In the genomic region with DNA sequence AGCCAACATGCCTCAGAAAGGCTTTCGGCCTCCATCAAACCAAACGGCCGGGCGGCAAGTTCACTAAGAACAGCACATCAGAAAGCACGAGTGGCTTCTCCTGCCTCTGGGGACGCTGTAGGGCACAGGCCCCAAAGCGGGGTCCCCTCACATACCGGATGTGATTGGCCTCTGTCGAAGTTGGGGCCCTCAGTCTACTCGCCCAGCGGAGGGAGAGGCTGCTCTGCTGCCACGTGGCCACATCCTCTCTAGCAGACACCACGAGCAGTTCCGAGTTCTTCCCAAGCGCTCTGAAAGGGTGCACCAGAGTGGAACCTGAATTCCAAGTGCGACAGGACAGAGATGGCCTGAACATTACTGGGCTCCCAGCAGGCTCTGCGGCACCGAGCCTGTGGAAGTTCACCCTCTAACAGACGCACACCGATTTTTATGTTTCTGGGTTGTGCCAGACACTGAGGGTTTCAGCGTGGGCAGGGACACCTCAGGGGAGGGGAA, we compare ENCODE assay signal across 13 cellular contexts. TPM values are rescaled to one million over a fixed set of nuclear protein-coding genes. Genes with fewer than 3 reads are reported as not detected.
DNase-seq lines count a peak whose midpoint lies in the region; ATAC-seq and TF ChIP-seq lines count a peak whose summit lies in the region.
"Had no signal": no experiment of that assay in that cellular context is flagged by ENCODE, and none has a peak within 500 bp of the region (broad histone marks: within the 10 kb centered on the region; RNA-seq: fewer than 3 reads in every experiment).

No MANE protein-coding gene starts in this region.

- TF ChIP-seq POLR2A in IMR-90 (IDR thresholded peaks at IDR 0.05; ENCODE audit: low read depth, low read length): no peak

- no peak overlapping the region for H3K4ac ChIP-seq in IMR-90 (ENCODE audit: low read depth, low read length)

- H4K5ac ChIP-seq in IMR-90 (ENCODE audit: low read depth, low read length): no peak overlapping the region

- no peaks in the 10 kb centered on the region for H3K9me3 Mint-ChIP-seq in CD4-positive, CD25-positive, alpha-beta regulatory T cell
- no peaks in the 10 kb centered on the region for H3K9me3 Mint-ChIP-seq in central memory CD8-positive, alpha-beta T cell
- no peaks in the 10 kb centered on the region for H3K9me3 Mint-ChIP-seq in natural killer cell treated with Interleukin-12 subunit alpha and Interleukin-12 subunit beta and Interleukin-15 and Interleukin-18, amount 100 ng/mL, for 72 hours
- H3K9me3 Mint-ChIP-seq: naive thymus-derived CD8-positive, alpha-beta T cell had no signal

- H3K27ac ChIP-seq in CD4-positive, CD25-positive, alpha-beta regulatory T cell (ENCODE audit: insufficient read depth, low read length, poor library complexity, severe bottlenecking): no peak overlapping the region
- H3K27ac ChIP-seq in IMR-90 (ENCODE audit: insufficient read depth, low read length): no peak overlapping the region
- H3K27ac ChIP-seq in PC-9: no peak overlapping the region
- H3K27ac ChIP-seq: C4-2B had no signal

- no peak overlapping the region for H3K4me2 ChIP-seq in IMR-90 (ENCODE audit: low read depth, low read length)
- no peak overlapping the region for H3K4me2 ChIP-seq in PC-9

- BruUV-seq in IMR-90 (replicated peaks; lab: Mats Ljungman, UMichigan): no TSS peak
- BruUV-seq in PC-9 (replicated peaks; lab: Mats Ljungman, UMichigan): no TSS peak

- no peak overlapping the region for H2BK20ac ChIP-seq in IMR-90 (ENCODE audit: low read depth, low read length)

- no peak overlapping the region for H3K23ac ChIP-seq in IMR-90 (ENCODE audit: low read depth, low read length)

- H2AFZ ChIP-seq in IMR-90 (replicated peaks; ENCODE audit: low read length, poor library complexity) (no peak overlapping the region), PC-9 (no peak overlapping the region)

- H4K91ac ChIP-seq in IMR-90 (ENCODE audit: insufficient read depth, low read depth, low read length): no peak overlapping the region

- H3K27me3 ChIP-seq in CD4-positive, CD25-positive, alpha-beta regulatory T cell (ENCODE audit: control insufficient read depth, insufficient read depth, low read length): no peaks in the 10 kb centered on the region
- H3K27me3 ChIP-seq in IMR-90 (ENCODE audit: control insufficient read depth, insufficient read depth, low read length) (no peaks in the 10 kb centered on the region), PC-9 (ENCODE audit: insufficient read depth, low read depth) (no peaks in the 10 kb centered on the region)

- H3K18ac ChIP-seq in IMR-90 (ENCODE audit: low read depth, low read length): no peak overlapping the region

- no peak overlapping the region for H3K4me3 ChIP-seq in CD4-positive, CD25-positive, alpha-beta regulatory T cell (ENCODE audit: low read depth, low read length)
- H3K4me3 ChIP-seq in IMR-90 (ENCODE audit: insufficient read depth, low read depth, low read length) (no peak overlapping the region), PC-9 (no peak overlapping the region)

- intact Hi-C loops in IMR-90 (cut with micrococcal nuclease) (no loop called here), PC-9 (cut with micrococcal nuclease; ENCODE audit: unreplicated experiment) (no loop called here)

- no peak for TF ChIP-seq RAD21 in IMR-90 (IDR thresholded peaks at IDR 0.05; ENCODE audit: low read length)

- H3K9me3 ChIP-seq in CD4-positive, CD25-positive, alpha-beta regulatory T cell (ENCODE audit: control insufficient read depth in 2 of 2, low read length in 2 of 2): no peaks in the 10 kb centered on the region
- no peaks in the 10 kb centered on the region for H3K9me3 ChIP-seq in IMR-90 (ENCODE audit: control insufficient read depth, insufficient read depth, low read length)
- no peaks in the 10 kb centered on the region for H3K9me3 ChIP-seq in PC-9 (ENCODE audit: insufficient read depth, low read depth)

- peaks cover 33% of the 10 kb centered on the region for H4K20me1 ChIP-seq in IMR-90 (ENCODE audit: insufficient read depth, low read length)
- H4K20me1 ChIP-seq in PC-9 (ENCODE audit: insufficient read depth): peaks cover 4% of the 10 kb centered on the region

- peaks cover 86% of the 10 kb centered on the region for H3K36me3 ChIP-seq in CD4-positive, CD25-positive, alpha-beta regulatory T cell (ENCODE audit: control insufficient read depth, insufficient read depth, low read length)
- peaks cover 78% of the 10 kb centered on the region for H3K36me3 ChIP-seq in IMR-90 (ENCODE audit: control insufficient read depth, insufficient read depth, low read length)
- H3K36me3 ChIP-seq in PC-9 (ENCODE audit: low read depth): no peaks in the 10 kb centered on the region

- POLR2A ChIA-PET in IMR-90 (lab: Charles Lee; ENCODE audit: unreplicated experiment) (no interaction called here), PC-9 (lab: Charles Lee; ENCODE audit: unreplicated experiment) (no interaction called here)

- H3K4me1 Mint-ChIP-seq in CD4-positive, CD25-positive, alpha-beta regulatory T cell: peaks cover 0 to 15% (median 7%) of the 10 kb centered on the region in 4 donors
- peaks cover 36% of the 10 kb centered on the region for H3K4me1 Mint-ChIP-seq in central memory CD8-positive, alpha-beta T cell
- H3K4me1 Mint-ChIP-seq in natural killer cell treated with Interleukin-12 subunit alpha and Interleukin-12 subunit beta and Interleukin-15 and Interleukin-18, amount 100 ng/mL, for 72 hours (ENCODE audit: low read depth in 2 of 2): peaks cover 45 to 52% of the 10 kb centered on the region in 2 donors

- DNase-seq in CD4-positive, CD25-positive, alpha-beta regulatory T cell: no peak
- DNase-seq in IMR-90 (no peak), germinal center (ENCODE audit: low spot score) (no peak), HUDEP-2 (lab: John Stamatoyannopoulos, UW; ENCODE audit: unreplicated experiment in 76 of 76) (no peak), NCI-H1436 (lab: John Stamatoyannopoulos, UW) (no peak), PC-9 (no peak)
- no peak for DNase-seq in central memory CD8-positive, alpha-beta T cell (ENCODE audit: low spot score in 2 of 2)
- DNase-seq in natural killer cell treated with Interleukin-12 subunit alpha and Interleukin-12 subunit beta and Interleukin-15 and Interleukin-18, amount 100 ng/mL, for 72 hours (ENCODE audit: low spot score): no peak
- DNase-seq: foreskin fibroblast; naive thymus-derived CD8-positive, alpha-beta T cell; NCI-H510A; Right ventricle myocardium superior had no signal

- H2AK5ac ChIP-seq in IMR-90 (ENCODE audit: low read depth, low read length): no peak overlapping the region

- H3K9ac ChIP-seq in IMR-90 (ENCODE audit: low read depth, low read length): no peak overlapping the region

- no peaks in the 10 kb centered on the region for H3K9me2 ChIP-seq in PC-9 (ENCODE audit: insufficient read depth)

- peaks cover 19% of the 10 kb centered on the region for H3F3A ChIP-seq in PC-9 (ENCODE audit: insufficient read depth, low read depth)

- H2BK120ac ChIP-seq in IMR-90 (ENCODE audit: low read depth, low read length): no peak overlapping the region

- no peak overlapping the region for H3K56ac ChIP-seq in IMR-90 (ENCODE audit: extremely low read depth, insufficient read depth, low read length)

- no peak overlapping the region for H3K14ac ChIP-seq in IMR-90 (replicated peaks; ENCODE audit: low read depth, low read length)

- CTCF ChIA-PET in IMR-90 (lab: Yijun Ruan, JAX): interaction anchor here (0.6 kb wide), 1 partner anchor 506 kb away, joined by 3 read pairs; no protein-coding TSS in a partner anchor
- CTCF ChIA-PET in PC-9 (lab: Charles Lee): no interaction called here

- H2BK5ac ChIP-seq in IMR-90 (ENCODE audit: low read depth, low read length, poor library complexity, severe bottlenecking): no peak overlapping the region

- H3K36me3 Mint-ChIP-seq in CD4-positive, CD25-positive, alpha-beta regulatory T cell: peaks cover 28% of the 10 kb centered on the region
- peaks cover 58% of the 10 kb centered on the region for H3K36me3 Mint-ChIP-seq in central memory CD8-positive, alpha-beta T cell (ENCODE audit: insufficient read depth)
- peaks cover 26% of the 10 kb centered on the region for H3K36me3 Mint-ChIP-seq in natural killer cell treated with Interleukin-12 subunit alpha and Interleukin-12 subunit beta and Interleukin-15 and Interleukin-18, amount 100 ng/mL, for 72 hours

- no peak overlapping the region for H4K8ac ChIP-seq in IMR-90 (ENCODE audit: low read depth in 2 of 2, low read length in 2 of 2)

- no peaks in the 10 kb centered on the region for H3K79me2 ChIP-seq in PC-9 (ENCODE audit: low read depth)

- peaks cover 3% of the 10 kb centered on the region; the same call in 1 of the 2 replicates for H3K9me1 ChIP-seq in IMR-90 (ENCODE audit: insufficient read depth, low read length)

- peak overlapping the region in 2 of 3 donors; percentile 47 to 73 for H3K27ac Mint-ChIP-seq in CD4-positive, CD25-positive, alpha-beta regulatory T cell
- peak overlapping the region; percentile 87 for H3K27ac Mint-ChIP-seq in central memory CD8-positive, alpha-beta T cell (ENCODE audit: low read depth)
- H3K27ac Mint-ChIP-seq in natural killer cell treated with Interleukin-12 subunit alpha and Interleukin-12 subunit beta and Interleukin-15 and Interleukin-18, amount 100 ng/mL, for 72 hours: peak overlapping the region; percentile 89 to 94

- peak overlapping the region in 1 of 4 donors; percentile 7 for H3K4me3 Mint-ChIP-seq in CD4-positive, CD25-positive, alpha-beta regulatory T cell
- peak overlapping the region; percentile 64 for H3K4me3 Mint-ChIP-seq in central memory CD8-positive, alpha-beta T cell
- peak overlapping the region; percentile 72 for H3K4me3 Mint-ChIP-seq in natural killer cell treated with Interleukin-12 subunit alpha and Interleukin-12 subunit beta and Interleukin-15 and Interleukin-18, amount 100 ng/mL, for 72 hours

- peak overlapping the region; percentile 85 for H2AK9ac ChIP-seq in IMR-90 (replicated peaks; ENCODE audit: low read depth, low read length, poor library complexity)

- TF ChIP-seq CTCF in IMR-90 (conservative IDR thresholded peaks at IDR 0.05; ENCODE audit: low read depth, low read length) (no peak), PC-9 (conservative IDR thresholded peaks at IDR 0.05) (no peak)

- dilution Hi-C loops in IMR-90 (cut with HindIII; ENCODE audit: low sequenced_read_pairs, unreplicated experiment): no loop called here

- ATAC-seq in CD4-positive, CD25-positive, alpha-beta regulatory T cell (ENCODE audit: low read depth in 2 of 2): no peak
- no peak for ATAC-seq in IMR-90 (ENCODE audit: low read depth)
- peak; percentile 54 for ATAC-seq in central memory CD8-positive, alpha-beta T cell (replicated peaks; ENCODE audit: extremely low read depth, poor library complexity, severe bottlenecking)
- ATAC-seq in natural killer cell treated with Interleukin-12 subunit alpha and Interleukin-12 subunit beta and Interleukin-15 and Interleukin-18, amount 100 ng/mL, for 72 hours: peak in 1 of 2 donors; percentile 43

- H3K27me3 Mint-ChIP-seq in CD4-positive, CD25-positive, alpha-beta regulatory T cell: peaks cover 4% of the 10 kb centered on the region
- H3K27me3 Mint-ChIP-seq in central memory CD8-positive, alpha-beta T cell: no peaks in the 10 kb centered on the region
- H3K27me3 Mint-ChIP-seq in natural killer cell treated with Interleukin-12 subunit alpha and Interleukin-12 subunit beta and Interleukin-15 and Interleukin-18, amount 100 ng/mL, for 72 hours: no peaks in the 10 kb centered on the region
- H3K27me3 Mint-ChIP-seq: naive thymus-derived CD8-positive, alpha-beta T cell had no signal

- WGBS in IMR-90 (ENCODE audit: extremely low coverage in 2 of 2, insufficient read length in 1 of 2), 2 experiments: 93% methylated on average over 16 of the region's 21 CpGs; no CpG with 5 or more reads in 1 of the 2 experiments

- H3K4me1 ChIP-seq in CD4-positive, CD25-positive, alpha-beta regulatory T cell (ENCODE audit: control insufficient read depth, insufficient read depth, low read length, poor library complexity, severe bottlenecking): peaks cover 9% of the 10 kb centered on the region
- H3K4me1 ChIP-seq in IMR-90 (ENCODE audit: control insufficient read depth, insufficient read depth, low read length) (no peaks in the 10 kb centered on the region), PC-9 (replicated peaks; ENCODE audit: insufficient read depth) (peaks cover 10% of the 10 kb centered on the region)

- in situ Hi-C loops in IMR-90 (cut with MboI; ENCODE audit: low sequenced_read_pairs): no loop called here

- peaks cover 11 to 45% of the 10 kb centered on the region in 2 experiments for H3K79me1 ChIP-seq in IMR-90 (ENCODE audit: low read depth in 1 of 2, low read length in 2 of 2)

- no peak overlapping the region for H2BK15ac ChIP-seq in IMR-90 (ENCODE audit: low read depth, low read length)

RNA-seq across cellular contexts. Expression of a gene that starts 21.1 kb away (rescaled TPM):
- total RNA-seq in CD4-positive, CD25-positive, alpha-beta regulatory T cell: 25.8 TPM
- 10 to 100 TPM in 2 of 4 donors, 1 to 10 TPM in 2; 7.6 to 15.0 (median 9.7) TPM for polyA plus RNA-seq in CD4-positive, CD25-positive, alpha-beta regulatory T cell
- total RNA-seq in IMR-90 (2012; rRNA removed) (10.9 and 19.2 TPM in 2 replicates), PC-9 (2021) (30.9 and 33.6 TPM in 2 replicates)
- 11.3 and 12.6 TPM in 2 replicates for polyA plus RNA-seq in IMR-90 (2012; rRNA removed)
- 5.4 and 8.4 TPM in 2 replicates for polyA plus RNA-seq in IMR-90 (2012; cell fraction: cytosol; rRNA removed)
- polyA plus RNA-seq in IMR-90 (2012; cell fraction: nucleus; rRNA removed; ENCODE audit: low replicate concordance): 6.7 and 10.4 TPM in 2 replicates
- total RNA-seq in natural killer cell treated with Interleukin-12 subunit alpha and Interleukin-12 subunit beta and Interleukin-15 and Interleukin-18, amount 100 ng/mL, for 72 hours: 100 to 1,000 TPM in 1 of 2 donors, 10 to 100 TPM in 1; 91.5 to 136 TPM

RNA-seq across cellular contexts. Expression of a gene that starts 21.3 kb away (rescaled TPM):
- total RNA-seq in CD4-positive, CD25-positive, alpha-beta regulatory T cell: 2.8 TPM
- polyA plus RNA-seq in CD4-positive, CD25-positive, alpha-beta regulatory T cell: 1 to 10 TPM in 2 of 4 donors, under 1 TPM in 2; 0.64 to 1.3 (median 1.0) TPM
- total RNA-seq in IMR-90 (2012; rRNA removed) (1.6 and 1.7 TPM in 2 replicates), PC-9 (2021) (3.1 and 4.4 TPM in 2 replicates)
- 2.1 and 2.2 TPM in 2 replicates for polyA plus RNA-seq in IMR-90 (2012; rRNA removed)
- 2.0 and 2.3 TPM in 2 replicates for polyA plus RNA-seq in IMR-90 (2012; cell fraction: cytosol; rRNA removed)
- polyA plus RNA-seq in IMR-90 (2012; cell fraction: nucleus; rRNA removed; ENCODE audit: low replicate concordance): 1.1 and 1.6 TPM in 2 replicates
- 10 to 100 TPM in 1 of 2 donors, 1 to 10 TPM in 1; 8.0 to 12.1 TPM for total RNA-seq in natural killer cell treated with Interleukin-12 subunit alpha and Interleukin-12 subunit beta and Interleukin-15 and Interleukin-18, amount 100 ng/mL, for 72 hours
